In the genomic region with DNA sequence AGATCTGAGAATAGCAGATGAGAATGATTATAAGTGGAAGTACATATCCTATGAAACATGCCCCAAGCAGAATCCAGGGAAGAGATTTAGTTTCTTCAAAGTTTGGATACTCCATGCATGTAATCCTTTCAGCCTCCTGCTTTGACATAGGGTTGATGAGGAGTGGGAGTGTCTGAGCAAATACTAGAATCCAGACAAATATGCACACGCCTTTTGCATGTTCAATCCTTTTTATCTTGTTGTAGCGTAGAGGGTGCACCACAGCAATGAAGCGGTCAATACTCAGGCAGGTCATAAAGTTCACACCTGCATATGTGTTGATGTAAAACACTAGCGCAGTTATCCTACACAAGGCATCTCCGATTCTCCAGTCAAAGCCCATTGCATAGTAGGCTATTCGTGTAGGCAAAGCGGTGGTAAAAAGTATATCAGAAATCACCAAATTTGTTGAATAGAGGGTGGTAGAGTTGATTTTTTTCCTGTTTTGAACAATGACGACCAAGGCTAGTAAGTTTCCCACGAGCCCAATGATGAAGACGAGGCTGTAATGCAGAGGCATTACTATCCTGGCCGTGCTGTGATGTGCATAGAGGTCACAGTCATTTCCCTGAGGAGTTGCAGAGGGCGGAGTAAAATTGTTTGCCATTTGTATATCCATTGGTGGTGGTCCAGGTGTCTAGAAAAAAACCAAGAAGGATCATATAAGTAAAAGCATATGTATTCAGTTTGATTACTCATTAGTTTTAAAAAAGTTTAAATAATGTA, we compare ENCODE assay signal across 20 cellular contexts. TPM values are rescaled to one million over a fixed set of nuclear protein-coding genes. Genes with fewer than 3 reads are reported as not detected.
DNase-seq lines count a peak whose midpoint lies in the region; ATAC-seq, FAIRE-seq and TF ChIP-seq lines count a peak whose summit lies in the region.
"Had no signal": no experiment of that assay in that cellular context is flagged by ENCODE, and none has a peak within 500 bp of the region (broad histone marks: within the 10 kb centered on the region; RNA-seq: fewer than 3 reads in every experiment).

No MANE protein-coding gene starts in this region.

- peaks cover 72% of the 10 kb centered on the region for H3K4me1 Mint-ChIP-seq in T-helper 2 cell treated with Interferon-gamma antibody and Interleukin-4, amounts not matched to agents 5 μg/mL and 100 μg/mL, for 36 hours (ENCODE audit: low read depth)
- H3K4me1 Mint-ChIP-seq in activated T-helper 2 cell treated with anti-CD3 and anti-CD28 coated beads, Interferon-gamma antibody, Interleukin-2, Interleukin-4, amounts not matched to agents 10 μg/mL and 5 μg/mL and 100 μg/mL, durations not matched to agents 14 hours and 24 hours and 36 hours (ENCODE audit: low read depth): peaks cover 76% of the 10 kb centered on the region
- H3K4me1 Mint-ChIP-seq in naive thymus-derived CD4-positive, alpha-beta T cell: peaks cover 64 to 97% (median 91%) of the 10 kb centered on the region in 7 donors

- POLR2A ChIA-PET in naive thymus-derived CD4-positive, alpha-beta T cell (lab: Charles Lee): interaction anchor here (0.7 to 14.3 kb wide), 9 partner anchors 9 to 95 kb away, joined by 3 to 364 read pairs (median 17); a partner anchor contains a TSS

- H3K4me3 Mint-ChIP-seq in T-helper 2 cell treated with Interferon-gamma antibody and Interleukin-4, amounts not matched to agents 5 μg/mL and 100 μg/mL, for 36 hours: peak overlapping the region; percentile 78
- peak overlapping the region; percentile 72 for H3K4me3 Mint-ChIP-seq in activated T-helper 2 cell treated with anti-CD3 and anti-CD28 coated beads, Interferon-gamma antibody, Interleukin-2, Interleukin-4, amounts not matched to agents 10 μg/mL and 5 μg/mL and 100 μg/mL, durations not matched to agents 14 hours and 24 hours and 36 hours (ENCODE audit: low read depth)
- peak overlapping the region; percentile 56 to 85 (median 78) for H3K4me3 Mint-ChIP-seq in naive thymus-derived CD4-positive, alpha-beta T cell

- no peaks in the 10 kb centered on the region for H3K27me3 ChIP-seq in naive thymus-derived CD4-positive, alpha-beta T cell (ENCODE audit: control insufficient read depth in 2 of 2, insufficient read depth in 2 of 2, low read length in 2 of 2)
- H3K27me3 ChIP-seq: neutrophil had no signal

- H3K4me3 ChIP-seq in naive thymus-derived CD4-positive, alpha-beta T cell (ENCODE audit: low read length): peak overlapping the region; percentile 10

- CTCF ChIA-PET in naive thymus-derived CD4-positive, alpha-beta T cell (lab: Charles Lee): interaction anchor here (0.5 to 2.3 kb wide), 5 partner anchors 13 to 119 kb away, joined by 3 to 6 read pairs (median 3); no protein-coding TSS in a partner anchor

- H3K27ac ChIP-seq in naive thymus-derived CD4-positive, alpha-beta T cell (ENCODE audit: low read depth, low read length): peak overlapping the region; percentile 73
- H3K27ac ChIP-seq: neutrophil had no signal

- no peaks in the 10 kb centered on the region for H3K9me3 ChIP-seq in naive thymus-derived CD4-positive, alpha-beta T cell (ENCODE audit: control insufficient read depth in 2 of 3, low read length in 3 of 3)
- H3K9me3 ChIP-seq: neutrophil had no signal

- peak; percentile 72 for FAIRE-seq in GM12892 (lab: Jason Lieb, UNC)
- FAIRE-seq: urothelium cell line had no signal

- H3K4me1 ChIP-seq in naive thymus-derived CD4-positive, alpha-beta T cell (ENCODE audit: control insufficient read depth in 2 of 2, insufficient read depth in 2 of 2, low read length in 2 of 2): peaks cover 78 to 82% of the 10 kb centered on the region in 2 donors

- intact Hi-C loops in activated T-helper 2 cell treated with anti-CD3 and anti-CD28 coated beads, Interferon-gamma antibody, Interleukin-2, Interleukin-4, amounts not matched to agents 10 μg/mL and 5 μg/mL and 100 μg/mL, durations not matched to agents 14 hours and 24 hours and 36 hours (cut with micrococcal nuclease): loop anchor here (1.0 to 5.0 kb wide), 6 partner anchors 7 to 207 kb away; a partner anchor contains a TSS
- intact Hi-C loops in naive thymus-derived CD4-positive, alpha-beta T cell (cut with micrococcal nuclease): loop anchor here (1.0 to 10.0 kb wide), 4 partner anchors 12 to 309 kb away; a partner anchor contains a TSS

- H3K36me3 Mint-ChIP-seq in T-helper 2 cell treated with Interferon-gamma antibody and Interleukin-4, amounts not matched to agents 5 μg/mL and 100 μg/mL, for 36 hours (ENCODE audit: low read depth): peaks cover 75% of the 10 kb centered on the region
- H3K36me3 Mint-ChIP-seq in activated T-helper 2 cell treated with anti-CD3 and anti-CD28 coated beads, Interferon-gamma antibody, Interleukin-2, Interleukin-4, amounts not matched to agents 10 μg/mL and 5 μg/mL and 100 μg/mL, durations not matched to agents 14 hours and 24 hours and 36 hours (ENCODE audit: low read depth): peaks cover 89% of the 10 kb centered on the region
- H3K36me3 Mint-ChIP-seq in naive thymus-derived CD4-positive, alpha-beta T cell: peaks cover 10 to 48% (median 34%) of the 10 kb centered on the region in 5 donors

- no peak for TF ChIP-seq POLR2A in GM12892 (IDR thresholded peaks at IDR 0.05; ENCODE audit: low read depth, low read length)

- peaks cover 0 to 21% (median 19%) of the 10 kb centered on the region in 3 experiments for H3K36me3 ChIP-seq in naive thymus-derived CD4-positive, alpha-beta T cell (ENCODE audit: control insufficient read depth in 2 of 3, insufficient read depth in 3 of 3, low read length in 3 of 3)
- H3K36me3 ChIP-seq: neutrophil had no signal

- no peak for ATAC-seq in naive thymus-derived CD4-positive, alpha-beta T cell
- ATAC-seq in HG03025 (IDR thresholded peaks at IDR 0.05; ENCODE audit: low FRiP score, unreplicated experiment): no peak
- ATAC-seq in GM18870 (IDR thresholded peaks at IDR 0.05; ENCODE audit: unreplicated experiment): no peak

- no peaks in the 10 kb centered on the region for H3K27me3 Mint-ChIP-seq in T-helper 2 cell treated with Interferon-gamma antibody and Interleukin-4, amounts not matched to agents 5 μg/mL and 100 μg/mL, for 36 hours (ENCODE audit: low read depth)
- no peaks in the 10 kb centered on the region for H3K27me3 Mint-ChIP-seq in activated T-helper 2 cell treated with anti-CD3 and anti-CD28 coated beads, Interferon-gamma antibody, Interleukin-2, Interleukin-4, amounts not matched to agents 10 μg/mL and 5 μg/mL and 100 μg/mL, durations not matched to agents 14 hours and 24 hours and 36 hours (ENCODE audit: low read depth)
- H3K27me3 Mint-ChIP-seq in naive thymus-derived CD4-positive, alpha-beta T cell: no peaks in the 10 kb centered on the region

- no peak for DNase-seq in T-helper 2 cell treated with Interferon-gamma antibody and Interleukin-4, amounts not matched to agents 5 μg/mL and 100 μg/mL, for 36 hours (ENCODE audit: low spot score)
- DNase-seq in T-helper 2 cell: no peak
- no peak for DNase-seq in GM12892 (ENCODE audit: insufficient read length)
- DNase-seq in activated T-helper 2 cell treated with anti-CD3 and anti-CD28 coated beads, Interferon-gamma antibody, Interleukin-2, Interleukin-4, amounts not matched to agents 10 μg/mL and 5 μg/mL and 100 μg/mL, durations not matched to agents 14 hours and 24 hours and 36 hours (ENCODE audit: low spot score): no peak
- DNase-seq in naive thymus-derived CD4-positive, alpha-beta T cell: no peak
- no peak for DNase-seq in COLO668 (lab: John Stamatoyannopoulos, UW; ENCODE audit: unreplicated experiment)
- DNase-seq: C1 segment of cervical spinal cord, DMS79 treated with DMSO at 0.1 percent for 48 hours, hippocampal formation, mesendoderm, NCI-H187 treated with DMSO at 0.1 percent for 48 hours, NCI-H446 treated with DMSO at 0.1 percent for 48 hours, SHP77 had no signal

- peak overlapping the region; percentile 83 for H3K27ac Mint-ChIP-seq in T-helper 2 cell treated with Interferon-gamma antibody and Interleukin-4, amounts not matched to agents 5 μg/mL and 100 μg/mL, for 36 hours
- H3K27ac Mint-ChIP-seq in activated T-helper 2 cell treated with anti-CD3 and anti-CD28 coated beads, Interferon-gamma antibody, Interleukin-2, Interleukin-4, amounts not matched to agents 10 μg/mL and 5 μg/mL and 100 μg/mL, durations not matched to agents 14 hours and 24 hours and 36 hours: peak overlapping the region; percentile 89
- peak overlapping the region; percentile 72 to 98 (median 93) for H3K27ac Mint-ChIP-seq in naive thymus-derived CD4-positive, alpha-beta T cell

- H3K9me3 Mint-ChIP-seq in T-helper 2 cell treated with Interferon-gamma antibody and Interleukin-4, amounts not matched to agents 5 μg/mL and 100 μg/mL, for 36 hours: no peaks in the 10 kb centered on the region
- no peaks in the 10 kb centered on the region for H3K9me3 Mint-ChIP-seq in activated T-helper 2 cell treated with anti-CD3 and anti-CD28 coated beads, Interferon-gamma antibody, Interleukin-2, Interleukin-4, amounts not matched to agents 10 μg/mL and 5 μg/mL and 100 μg/mL, durations not matched to agents 14 hours and 24 hours and 36 hours
- peaks cover 0 to 2% (median 0%) of the 10 kb centered on the region in 11 donors for H3K9me3 Mint-ChIP-seq in naive thymus-derived CD4-positive, alpha-beta T cell

RNA-seq across cellular contexts. Expression of a gene that starts 11.5 kb away (rescaled TPM):
- 100 TPM for polyA plus RNA-seq in GM12892 (2012; ENCODE audit: missing spikeins)
- total RNA-seq in activated T-helper 2 cell treated with anti-CD3 and anti-CD28 coated beads, Interferon-gamma antibody, Interleukin-2, Interleukin-4, amounts not matched to agents 10 μg/mL and 5 μg/mL and 100 μg/mL, durations not matched to agents 14 hours and 24 hours and 36 hours: 143 and 147 TPM in 2 replicates
- total RNA-seq in naive thymus-derived CD4-positive, alpha-beta T cell: 100 to 1,000 TPM in 4 of 5 experiments, 10 to 100 TPM in 1; 26.8 to 231 (median 112) TPM
- polyA plus RNA-seq in naive thymus-derived CD4-positive, alpha-beta T cell: 100 to 1,000 TPM; 234 to 241 TPM
- total RNA-seq: A172 had no signal

RNA-seq across cellular contexts. Expression of a gene that starts 37.5 kb away (rescaled TPM):
- polyA plus RNA-seq in GM12892 (2012; ENCODE audit: missing spikeins): 0.76 TPM
- total RNA-seq in activated T-helper 2 cell treated with anti-CD3 and anti-CD28 coated beads, Interferon-gamma antibody, Interleukin-2, Interleukin-4, amounts not matched to agents 10 μg/mL and 5 μg/mL and 100 μg/mL, durations not matched to agents 14 hours and 24 hours and 36 hours: 7.4 and 8.4 TPM in 2 replicates
- 10 to 100 TPM; 11.5 to 40.4 (median 21.1) TPM for total RNA-seq in naive thymus-derived CD4-positive, alpha-beta T cell
- polyA plus RNA-seq in naive thymus-derived CD4-positive, alpha-beta T cell: 10 to 100 TPM; 27.9 to 35.9 TPM
- total RNA-seq: A172, fibroblast of villous mesenchyme, kidney epithelial cell had no signal
